Comparison of ENCODE assay signal across 1 cellular context in genomic region chr22:20573176-20573829, GRCh38.
TF ChIP-seq lines count a peak whose summit lies in the region.

No MANE protein-coding gene starts in this region.

TF ChIP-seq in IMR-90, 13 proteins besides CTCF, POLR2A, EP300 and RAD21:
- no peak for TF ChIP-seq ELK1 (IDR thresholded peaks at IDR 0.05; ENCODE audit: borderline replicate concordance, low read depth, low read length)
- TF ChIP-seq RCOR1 (IDR thresholded peaks at IDR 0.05; ENCODE audit: insufficient replicate concordance, low read length) = no peak
- TF ChIP-seq SMC3 (IDR thresholded peaks at IDR 0.05; ENCODE audit: low read depth, low read length) = no peak
- no peak for TF ChIP-seq FOS (IDR thresholded peaks at IDR 0.05; ENCODE audit: low read depth, low read length)
- TF ChIP-seq CEBPB (IDR thresholded peaks at IDR 0.05; ENCODE audit: low read depth, low read length) = no peak
- no peak for TF ChIP-seq RFX5 (IDR thresholded peaks at IDR 0.05; ENCODE audit: low read depth, low read length)
- no peak for TF ChIP-seq BHLHE40 (IDR thresholded peaks at IDR 0.05; ENCODE audit: low read depth, low read length)
TF ChIP-seq in IMR-90: peak in this region for 0.
